Comparison of ENCODE assay signal across 22 cellular contexts in the genomic region with DNA sequence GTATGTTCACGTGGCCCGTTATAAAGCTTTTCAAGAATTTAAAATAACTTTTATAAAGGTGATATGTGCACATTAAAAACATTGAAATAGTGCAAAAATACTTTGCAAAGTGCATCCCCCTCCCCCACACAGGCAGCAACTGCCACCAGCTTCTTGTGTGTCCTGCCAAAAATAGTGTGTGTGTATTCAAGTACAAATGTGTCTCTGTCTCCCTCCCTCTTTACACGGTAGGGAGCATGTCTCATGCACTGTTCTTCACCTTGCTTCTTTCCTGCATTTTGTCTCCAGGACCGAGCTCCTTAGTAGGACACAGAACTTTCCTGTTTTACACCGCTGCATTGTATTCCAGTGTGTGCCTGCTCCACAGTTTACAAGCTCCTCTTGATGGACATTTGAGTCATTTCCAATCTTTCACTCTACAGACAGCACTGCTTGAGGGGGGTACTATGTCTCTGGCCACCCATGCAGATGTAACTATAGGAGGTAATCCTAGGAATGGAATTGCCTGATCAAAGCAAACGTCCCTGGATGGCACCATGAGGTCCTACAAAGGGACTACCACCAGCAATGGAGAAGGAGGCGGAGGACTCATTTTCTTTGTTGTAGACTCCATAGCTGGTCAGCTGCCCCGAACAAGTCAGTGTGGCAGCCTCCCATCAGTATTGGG. TPM values are rescaled to one million over a fixed set of nuclear protein-coding genes. Genes with fewer than 3 reads are reported as not detected.
DNase-seq lines count a peak whose midpoint lies in the region; ATAC-seq and TF ChIP-seq lines count a peak whose summit lies in the region.
"Had no signal": no experiment of that assay in that cellular context is flagged by ENCODE, and none has a peak within 500 bp of the region (broad histone marks: within the 10 kb centered on the region; RNA-seq: fewer than 3 reads in every experiment).

No MANE protein-coding gene starts in this region.

- no peak for DNase-seq in naive B cell
- DNase-seq in hippocampal formation (lab: John Stamatoyannopoulos, UW), result no peak
- DNase-seq in NCI-H69 (lab: John Stamatoyannopoulos, UW), result no peak
- no peak for DNase-seq in tibial nerve (ENCODE audit: low spot score in 2 of 2)
- no peak for DNase-seq in UCSD-AML1 (lab: John Stamatoyannopoulos, UW; ENCODE audit: unreplicated experiment)
- DNase-seq: activated CD4-positive, alpha-beta memory T cell treated with anti-CD3 and anti-CD28 coated beads for 36 hours; activated CD4-positive, CD25-positive, alpha-beta regulatory T cell treated with anti-CD3 and anti-CD28 coated beads, Interleukin-2, amount 50 U/mL, for 72 hours; activated CD8-positive, alpha-beta memory T cell treated with anti-CD3 and anti-CD28 coated beads, Interleukin-2, amount 50 U/mL, for 48 hours; H9; KBM-7; NCI-H1105 treated with DMSO at 0.1 percent for 48 hours; stimulated activated CD4-positive, alpha-beta T cell treated with anti-CD3 and anti-CD28 coated beads, Interleukin-2, amount 100 ng/mL, for 24 hours had no signal

- no peaks in the 10 kb centered on the region for H3K9me3 ChIP-seq in tibial nerve
- H3K9me3 ChIP-seq: heart left ventricle, MG63 had no signal

- H3K27me3 ChIP-seq in tibial nerve, result no peaks in the 10 kb centered on the region
- H3K27me3 ChIP-seq: MG63 had no signal

- TF ChIP-seq EP300 in tibial nerve (IDR thresholded peaks at IDR 0.05), result no peak

- H3K27me3 Mint-ChIP-seq in IgD-negative memory B cell, result no peaks in the 10 kb centered on the region
- H3K27me3 Mint-ChIP-seq in brain, result peaks cover 9% of the 10 kb centered on the region
- no peaks in the 10 kb centered on the region for H3K27me3 Mint-ChIP-seq in naive B cell
- no peaks in the 10 kb centered on the region for H3K27me3 Mint-ChIP-seq in stimulated activated memory B cell treated with anti-CD40 and anti-IgM and Interleukin-4, amounts not matched to agents 10 μg/mL and 1 μg/mL and 100 μg/mL, for 72 hours
- H3K27me3 Mint-ChIP-seq: activated CD4-positive, alpha-beta memory T cell treated with anti-CD3 and anti-CD28 coated beads for 36 hours had no signal

- H3K27ac Mint-ChIP-seq in IgD-negative memory B cell, result peak overlapping the region in 2 of 3 donors; percentile 22 to 95
- peak overlapping the region in 4 of 5 experiments; percentile 22 to 95 (median 82) for H3K27ac Mint-ChIP-seq in brain
- peak overlapping the region in 4 of 6 donors; percentile 2 to 94 (median 92) for H3K27ac Mint-ChIP-seq in naive B cell
- H3K27ac Mint-ChIP-seq in stimulated activated memory B cell treated with anti-CD40 and anti-IgM and Interleukin-4, amounts not matched to agents 10 μg/mL and 1 μg/mL and 100 μg/mL, for 72 hours, result peak overlapping the region; percentile 86

- no peak for TF ChIP-seq CTCF in brain (conservative IDR thresholded peaks at IDR 0.05)
- no peak for TF ChIP-seq CTCF in tibial nerve (IDR thresholded peaks at IDR 0.05)

- H3K4me1 ChIP-seq in tibial nerve, result peaks cover 0 to 31% (median 11%) of the 10 kb centered on the region in 4 donors

- no peak for ATAC-seq in naive B cell (ENCODE audit: low read depth in 2 of 2)
- ATAC-seq in stimulated activated memory B cell treated with anti-CD40 and anti-IgM and Interleukin-4, amounts not matched to agents 10 μg/mL and 1 μg/mL and 100 μg/mL, for 72 hours, result no peak
- ATAC-seq: activated naive CD4-positive, alpha-beta T cell treated with anti-CD3 and anti-CD28 coated beads, Interleukin-2, amount 50 U/mL, for 72 hours; heart left ventricle had no signal

- no peaks in the 10 kb centered on the region for H3K9me3 Mint-ChIP-seq in IgD-negative memory B cell
- H3K9me3 Mint-ChIP-seq in brain, result peaks cover 0 to 3% (median 0%) of the 10 kb centered on the region in 5 experiments
- no peaks in the 10 kb centered on the region for H3K9me3 Mint-ChIP-seq in naive B cell
- no peaks in the 10 kb centered on the region for H3K9me3 Mint-ChIP-seq in stimulated activated memory B cell treated with anti-CD40 and anti-IgM and Interleukin-4, amounts not matched to agents 10 μg/mL and 1 μg/mL and 100 μg/mL, for 72 hours
- H3K9me3 Mint-ChIP-seq: activated CD4-positive, alpha-beta memory T cell treated with anti-CD3 and anti-CD28 coated beads for 36 hours; activated naive CD4-positive, alpha-beta T cell treated with anti-CD3 and anti-CD28 coated beads, Interleukin-2, amount 50 U/mL, for 72 hours; H9 had no signal

- H3K4me3 Mint-ChIP-seq in IgD-negative memory B cell (no peak overlapping the region), brain (no peak overlapping the region), naive B cell (peak overlapping the region in 3 of 8 donors; percentile 15 to 49 (median 33))
- no peak overlapping the region for H3K4me3 Mint-ChIP-seq in stimulated activated memory B cell treated with anti-CD40 and anti-IgM and Interleukin-4, amounts not matched to agents 10 μg/mL and 1 μg/mL and 100 μg/mL, for 72 hours
- H3K4me3 Mint-ChIP-seq: activated CD4-positive, alpha-beta memory T cell treated with anti-CD3 and anti-CD28 coated beads for 36 hours; H9 had no signal

- peaks cover 0 to 8% (median 0%) of the 10 kb centered on the region in 3 donors for H3K36me3 ChIP-seq in tibial nerve
- H3K36me3 ChIP-seq: MG63 had no signal

- H3K4me3 ChIP-seq in tibial nerve, result no peak overlapping the region
- H3K4me3 ChIP-seq: heart left ventricle, lung, MG63, SK-N-MC had no signal

- H3K36me3 Mint-ChIP-seq in IgD-negative memory B cell (peaks cover 14% of the 10 kb centered on the region), brain (peaks cover 22% of the 10 kb centered on the region), naive B cell (peaks cover 10 to 11% of the 10 kb centered on the region in 2 donors)
- H3K36me3 Mint-ChIP-seq in stimulated activated memory B cell treated with anti-CD40 and anti-IgM and Interleukin-4, amounts not matched to agents 10 μg/mL and 1 μg/mL and 100 μg/mL, for 72 hours, result peaks cover 60% of the 10 kb centered on the region

- H3K4me1 Mint-ChIP-seq in IgD-negative memory B cell (peaks cover 7 to 13% (median 9%) of the 10 kb centered on the region in 3 donors), brain (peaks cover 62% of the 10 kb centered on the region), naive B cell (peaks cover 14 to 31% (median 31%) of the 10 kb centered on the region in 3 donors)
- peaks cover 31% of the 10 kb centered on the region for H3K4me1 Mint-ChIP-seq in stimulated activated memory B cell treated with anti-CD40 and anti-IgM and Interleukin-4, amounts not matched to agents 10 μg/mL and 1 μg/mL and 100 μg/mL, for 72 hours

- WGBS in tibial nerve, 2 donors, result 73 to 85% methylated on average over 8 of the region's 8 CpGs

- no peak for TF ChIP-seq POLR2A in tibial nerve (IDR thresholded peaks at IDR 0.05)

- no peak overlapping the region for H3K27ac ChIP-seq in tibial nerve
- H3K27ac ChIP-seq: C4-2B, epithelial cell of prostate, SK-N-MC had no signal

RNA-seq across cellular contexts. Expression of a gene that starts 52.4 kb away (rescaled TPM):
- 7.6 TPM for polyA plus RNA-seq in IgD-negative memory B cell
- 5.2 TPM for polyA plus RNA-seq in brain (ENCODE audit: insufficient read depth, low read depth, low replicate concordance)
- polyA plus RNA-seq in naive B cell (ENCODE audit: low read depth in 6 of 6), result 1 to 10 TPM; 4.7 to 9.1 (median 6.2) TPM
- 10 to 100 TPM; 11.8 to 24.9 (median 13.5) TPM for total RNA-seq in tibial nerve
